Comparison of ENCODE assay signal across 10 cellular contexts in genomic region chr1:25802915-25803314, GRCh38. TPM values are rescaled to one million over a fixed set of nuclear protein-coding genes. Genes with fewer than 3 reads are reported as not detected.
DNase-seq lines count a peak whose midpoint lies in the region; ATAC-seq, FAIRE-seq and TF ChIP-seq lines count a peak whose summit lies in the region.
"Had no signal": no experiment of that assay in that cellular context is flagged by ENCODE, and none has a peak within 500 bp of the region (broad histone marks: within the 10 kb centered on the region; RNA-seq: fewer than 3 reads in every experiment).

No MANE protein-coding gene starts in this region.

- H4K20me1 ChIP-seq in HepG2 (ENCODE audit: insufficient read depth, low read length): no peaks in the 10 kb centered on the region

- BruUV-seq in HepG2 (replicated peaks; lab: Mats Ljungman, UMichigan): TSS peak; percentile 61

- peak overlapping the region; percentile 7 for H3K4me3 Mint-ChIP-seq in activated T-helper 17 cell treated with anti-CD3 and anti-CD28 coated beads, Interleukin-2, amount 50 U/mL, for 72 hours
- no peak overlapping the region for H3K4me3 Mint-ChIP-seq in stimulated activated naive CD8-positive, alpha-beta T cell treated with anti-CD3 and anti-CD28 coated beads, Interleukin-15, amount 100 ng/mL, for 72 hours

- H3K4me2 ChIP-seq in HepG2 (ENCODE audit: low read depth, low read length): no peak overlapping the region

- no peak overlapping the region for H2AFZ ChIP-seq in HepG2 (ENCODE audit: low read length)

- H3K4me1 ChIP-seq in HepG2 (ENCODE audit: insufficient read depth, low read length) (peaks cover 19% of the 10 kb centered on the region), right lobe of liver (peaks cover 0 to 4% (median 0%) of the 10 kb centered on the region in 4 donors)

- intact Hi-C loops in HepG2 (cut with micrococcal nuclease; ENCODE audit: unreplicated experiment): no loop called here
- intact Hi-C loops in right lobe of liver (cut with DNase I): no loop called here
- intact Hi-C loops in head of caudate nucleus (cut with DNase I): no loop called here

- no peaks in the 10 kb centered on the region for H3K27me3 Mint-ChIP-seq in activated T-helper 17 cell treated with anti-CD3 and anti-CD28 coated beads, Interleukin-2, amount 50 U/mL, for 72 hours
- H3K27me3 Mint-ChIP-seq in stimulated activated naive CD8-positive, alpha-beta T cell treated with anti-CD3 and anti-CD28 coated beads, Interleukin-15, amount 100 ng/mL, for 72 hours: no peaks in the 10 kb centered on the region

- H3K27ac ChIP-seq in HepG2 (ENCODE audit: extremely low read length, insufficient read depth, low read length) (no peak overlapping the region), right lobe of liver (no peak overlapping the region)

- ATAC-seq in HepG2: no peak
- no peak for ATAC-seq in right lobe of liver
- peak; percentile 61 for ATAC-seq in HG02852 (IDR thresholded peaks at IDR 0.05; ENCODE audit: unreplicated experiment)
- peak; percentile 52 for ATAC-seq in activated T-helper 17 cell treated with anti-CD3 and anti-CD28 coated beads, Interleukin-2, amount 50 U/mL, for 72 hours (replicated peaks)
- peak; percentile 62 for ATAC-seq in stimulated activated naive CD8-positive, alpha-beta T cell treated with anti-CD3 and anti-CD28 coated beads, Interleukin-15, amount 100 ng/mL, for 72 hours

- H3K9me3 Mint-ChIP-seq in activated T-helper 17 cell treated with anti-CD3 and anti-CD28 coated beads, Interleukin-2, amount 50 U/mL, for 72 hours: no peaks in the 10 kb centered on the region
- H3K9me3 Mint-ChIP-seq in stimulated activated naive CD8-positive, alpha-beta T cell treated with anti-CD3 and anti-CD28 coated beads, Interleukin-15, amount 100 ng/mL, for 72 hours: no peaks in the 10 kb centered on the region
- H3K9me3 Mint-ChIP-seq: activated T-helper 2 cell treated with anti-CD3 and anti-CD28 coated beads, Interferon-gamma antibody, Interleukin-2, Interleukin-4, amounts not matched to agents 10 μg/mL and 5 μg/mL and 100 μg/mL, durations not matched to agents 14 hours and 24 hours and 36 hours had no signal

- H3K27me3 ChIP-seq in HepG2 (ENCODE audit: control insufficient read depth in 1 of 2, insufficient read depth in 2 of 2, low read length in 2 of 2) (no peaks in the 10 kb centered on the region), right lobe of liver (no peaks in the 10 kb centered on the region)

- in situ Hi-C loops in HepG2 (cut with HindIII; ENCODE audit: extremely low pct_ligation_motif_present, low pct_unique_long_range_greater_than_20kb): loop anchor here (25.0 kb wide), 1 partner anchor 191 kb away; the partner anchor contains the start of gene MAN1C1

- CTCF ChIA-PET in HepG2 (lab: Yijun Ruan, JAX; ENCODE audit: low intra/inter-chr PET ratio, low total read pairs): no interaction called here

- TF ChIP-seq RAD21 in HepG2 (CRISPR knock-in tag; IDR thresholded peaks at IDR 0.05): no peak

- H3K79me2 ChIP-seq in HepG2 (ENCODE audit: insufficient read depth, low read length): no peaks in the 10 kb centered on the region

- no peak overlapping the region for H3K9ac ChIP-seq in HepG2 (ENCODE audit: insufficient read depth, low read depth, low read length)

- WGBS in HepG2 (ENCODE audit: low lambda C conversion rate): 73% methylated on average over 6 of the region's 6 CpGs
- WGBS in right lobe of liver (ENCODE audit: insufficient coverage, low coverage, low lambda C conversion rate, missing lambda C conversion rate): 70% methylated on average over 5 of the region's 6 CpGs

- peaks cover 15% of the 10 kb centered on the region for H3K4me1 Mint-ChIP-seq in activated T-helper 17 cell treated with anti-CD3 and anti-CD28 coated beads, Interleukin-2, amount 50 U/mL, for 72 hours
- peaks cover 58% of the 10 kb centered on the region for H3K4me1 Mint-ChIP-seq in stimulated activated naive CD8-positive, alpha-beta T cell treated with anti-CD3 and anti-CD28 coated beads, Interleukin-15, amount 100 ng/mL, for 72 hours

- H3K36me3 ChIP-seq in HepG2 (replicated peaks in 1 of 2; ENCODE audit: control insufficient read depth in 1 of 2, insufficient read depth in 2 of 2, low read length in 2 of 2) (no peaks in the 10 kb centered on the region), right lobe of liver (no peaks in the 10 kb centered on the region)

- no peak for DNase-seq in HepG2 (ENCODE audit: low spot score)
- DNase-seq in right lobe of liver: no peak
- DNase-seq in stimulated activated naive CD8-positive, alpha-beta T cell treated with anti-CD3 and anti-CD28 coated beads, Interleukin-15, amount 100 ng/mL, for 72 hours: peak in 1 of 2 donors; percentile 37
- no peak for DNase-seq in mucosa of gallbladder (ENCODE audit: low spot score)
- no peak for DNase-seq in head of caudate nucleus
- DNase-seq in NCI-H1436 (lab: John Stamatoyannopoulos, UW): no peak
- DNase-seq: NCI-H1105 had no signal

- H3K36me3 Mint-ChIP-seq in activated T-helper 17 cell treated with anti-CD3 and anti-CD28 coated beads, Interleukin-2, amount 50 U/mL, for 72 hours (ENCODE audit: low read depth): no peaks in the 10 kb centered on the region

- TF ChIP-seq CTCF in HepG2 (CRISPR knock-in tag; IDR thresholded peaks at IDR 0.05) (no peak), right lobe of liver (IDR thresholded peaks at IDR 0.05) (no peak)

- TF ChIP-seq EP300 in HepG2 (IDR thresholded peaks at IDR 0.05; ENCODE audit: low read depth in 2 of 2, low read length in 2 of 2) (no peak), HepG2 (CRISPR knock-in tag; IDR thresholded peaks at IDR 0.05; ENCODE audit: borderline replicate concordance) (no peak)

- H3K27ac Mint-ChIP-seq in activated T-helper 17 cell treated with anti-CD3 and anti-CD28 coated beads, Interleukin-2, amount 50 U/mL, for 72 hours: no peak overlapping the region
- no peak overlapping the region for H3K27ac Mint-ChIP-seq in stimulated activated naive CD8-positive, alpha-beta T cell treated with anti-CD3 and anti-CD28 coated beads, Interleukin-15, amount 100 ng/mL, for 72 hours
- H3K27ac Mint-ChIP-seq: activated T-helper 2 cell treated with anti-CD3 and anti-CD28 coated beads, Interferon-gamma antibody, Interleukin-2, Interleukin-4, amounts not matched to agents 10 μg/mL and 5 μg/mL and 100 μg/mL, durations not matched to agents 14 hours and 24 hours and 36 hours had no signal

- H3K4me3 ChIP-seq in HepG2 (replicated peaks in 1 of 3; ENCODE audit: insufficient read depth in 1 of 3, low read depth in 2 of 3, low read length in 3 of 3): no peak overlapping the region
- no peak overlapping the region for H3K4me3 ChIP-seq in right lobe of liver

- no peaks in the 10 kb centered on the region for H3K9me3 ChIP-seq in HepG2 (ENCODE audit: low read length)
- H3K9me3 ChIP-seq in right lobe of liver: no peaks in the 10 kb centered on the region

- TF ChIP-seq POLR2A in HepG2 (IDR thresholded peaks at IDR 0.05; ENCODE audit: insufficient read depth in 1 of 2, low read depth in 2 of 2, low read length in 2 of 2) (no peak), right lobe of liver (IDR thresholded peaks at IDR 0.05) (no peak)

- POLR2A ChIA-PET in HepG2 (lab: Yijun Ruan, JAX): interaction anchor here (1.2 to 1.8 kb wide), 3 partner anchors 9 to 29 kb away, joined by 4 to 5 read pairs (median 4); partner anchors contain the start of gene MTFR1L

- FAIRE-seq in HepG2 (lab: Jason Lieb, UNC): no peak

RNA-seq across cellular contexts. Expression of gene SELENON, which starts 2.9 kb away (rescaled TPM):
- total RNA-seq in HepG2 (2016; rRNA removed; fragmentation: Illumina TruSeq; extraction: Trizol) (3.4 and 3.8 TPM in 2 replicates), right lobe of liver (10 to 100 TPM; 11.9 to 21.8 (median 17.8) TPM), mucosa of gallbladder (69.7 TPM)
- 1.4 and 1.6 TPM in 2 replicates for total RNA-seq in HepG2 (2016; cell fraction: cytosol; rRNA removed; fragmentation: Illumina TruSeq; extraction: Trizol; ENCODE audit: low read depth)
- 2.6 and 3.9 TPM in 2 replicates for total RNA-seq in HepG2 (2016; cell fraction: insoluble cytoplasmic fraction; rRNA removed; fragmentation: Illumina TruSeq; extraction: Trizol)
- 5.9 and 6.0 TPM in 2 replicates for total RNA-seq in HepG2 (2016; cell fraction: membrane; rRNA removed; fragmentation: Illumina TruSeq; extraction: Trizol)
- total RNA-seq in HepG2 (2016; cell fraction: nucleus; rRNA removed; fragmentation: Illumina TruSeq; extraction: Trizol): 6.6 and 8.7 TPM in 2 replicates
- 8.0 and 8.9 TPM in 2 replicates for polyA plus RNA-seq in HepG2 (2011; rRNA removed)
- 9.0 and 9.2 TPM in 2 replicates for polyA plus RNA-seq in HepG2 (2011; cell fraction: cytosol; rRNA removed)
- 13.1 and 15.6 TPM in 2 replicates for polyA plus RNA-seq in HepG2 (2011; cell fraction: nucleus; rRNA removed)
- 10.5 and 11.5 TPM in 2 replicates for polyA plus RNA-seq in HepG2 (2012)
- polyA plus RNA-seq in HepG2 (2016; cell fraction: cytosol; fragmentation: Illumina TruSeq; extraction: Trizol; ENCODE audit: low read depth): 3.5 and 4.0 TPM in 2 replicates
- polyA plus RNA-seq in HepG2 (2016; cell fraction: insoluble cytoplasmic fraction; fragmentation: Illumina TruSeq; extraction: Trizol; ENCODE audit: low read depth): 8.8 and 12.5 TPM in 2 replicates
- 12.1 and 12.7 TPM in 2 replicates for polyA plus RNA-seq in HepG2 (2016; cell fraction: membrane; fragmentation: Illumina TruSeq; extraction: Trizol; ENCODE audit: low read depth)
- 27.6 and 29.1 TPM in 2 replicates for polyA plus RNA-seq in HepG2 (2016; cell fraction: nucleus; fragmentation: Illumina TruSeq; extraction: Trizol; ENCODE audit: insufficient read depth, low read depth)
- polyA minus RNA-seq in HepG2 (2011; rRNA and poly(A)+ RNA removed; ENCODE audit: low replicate concordance): 10.4 TPM in 2 replicates
- 8.1 and 8.3 TPM in 2 replicates for polyA minus RNA-seq in HepG2 (2011; cell fraction: cytosol; rRNA and poly(A)+ RNA removed)
- 3.1 and 5.0 TPM in 2 replicates for polyA minus RNA-seq in HepG2 (2011; cell fraction: nucleus; rRNA and poly(A)+ RNA removed)
- total RNA-seq in activated T-helper 17 cell treated with anti-CD3 and anti-CD28 coated beads, Interleukin-2, amount 50 U/mL, for 72 hours: 10 to 100 TPM; 10.2 to 13.2 TPM

RNA-seq across cellular contexts. Expression of gene MTFR1L, which starts 16.8 kb away (rescaled TPM):
- total RNA-seq in HepG2 (2016; rRNA removed; fragmentation: Illumina TruSeq; extraction: Trizol) (38.0 and 47.5 TPM in 2 replicates), right lobe of liver (10 to 100 TPM; 30.8 to 48.9 (median 43.3) TPM), mucosa of gallbladder (77.1 TPM)
- 28.2 and 30.9 TPM in 2 replicates for total RNA-seq in HepG2 (2016; cell fraction: cytosol; rRNA removed; fragmentation: Illumina TruSeq; extraction: Trizol; ENCODE audit: low read depth)
- 40.1 and 47.2 TPM in 2 replicates for total RNA-seq in HepG2 (2016; cell fraction: insoluble cytoplasmic fraction; rRNA removed; fragmentation: Illumina TruSeq; extraction: Trizol)
- total RNA-seq in HepG2 (2016; cell fraction: membrane; rRNA removed; fragmentation: Illumina TruSeq; extraction: Trizol): 56.8 and 65.1 TPM in 2 replicates
- total RNA-seq in HepG2 (2016; cell fraction: nucleus; rRNA removed; fragmentation: Illumina TruSeq; extraction: Trizol): 25.8 and 26.4 TPM in 2 replicates
- polyA plus RNA-seq in HepG2 (2011; rRNA removed): 55.7 and 68.1 TPM in 2 replicates
- 36.1 and 44.8 TPM in 2 replicates for polyA plus RNA-seq in HepG2 (2011; cell fraction: cytosol; rRNA removed)
- polyA plus RNA-seq in HepG2 (2011; cell fraction: nucleus; rRNA removed): 196 and 210 TPM in 2 replicates
- polyA plus RNA-seq in HepG2 (2012): 39.2 and 42.0 TPM in 2 replicates
- 28.1 and 35.4 TPM in 2 replicates for polyA plus RNA-seq in HepG2 (2016; cell fraction: cytosol; fragmentation: Illumina TruSeq; extraction: Trizol; ENCODE audit: low read depth)
- polyA plus RNA-seq in HepG2 (2016; cell fraction: insoluble cytoplasmic fraction; fragmentation: Illumina TruSeq; extraction: Trizol; ENCODE audit: low read depth): 45.3 and 52.8 TPM in 2 replicates
- 52.1 and 54.5 TPM in 2 replicates for polyA plus RNA-seq in HepG2 (2016; cell fraction: membrane; fragmentation: Illumina TruSeq; extraction: Trizol; ENCODE audit: low read depth)
- 60.6 and 65.4 TPM in 2 replicates for polyA plus RNA-seq in HepG2 (2016; cell fraction: nucleus; fragmentation: Illumina TruSeq; extraction: Trizol; ENCODE audit: insufficient read depth, low read depth)
- 29.8 and 53.8 TPM in 2 replicates for polyA minus RNA-seq in HepG2 (2011; rRNA and poly(A)+ RNA removed; ENCODE audit: low replicate concordance)
- 18.0 and 18.1 TPM in 2 replicates for polyA minus RNA-seq in HepG2 (2011; cell fraction: cytosol; rRNA and poly(A)+ RNA removed)
- polyA minus RNA-seq in HepG2 (2011; cell fraction: nucleus; rRNA and poly(A)+ RNA removed): 23.8 and 32.3 TPM in 2 replicates
- 10 to 100 TPM; 39.6 to 58.8 TPM for total RNA-seq in activated T-helper 17 cell treated with anti-CD3 and anti-CD28 coated beads, Interleukin-2, amount 50 U/mL, for 72 hours

RNA-seq across cellular contexts. Expression of gene AUNIP, which starts 56.3 kb away (rescaled TPM):
- total RNA-seq in HepG2 (2016; rRNA removed; fragmentation: Illumina TruSeq; extraction: Trizol) (12.3 and 12.8 TPM in 2 replicates), right lobe of liver (under 1 TPM in 2 of 6 experiments, not detected in 4; 0.43 to 0.56 TPM), mucosa of gallbladder (0.26 TPM)
- total RNA-seq in HepG2 (2016; cell fraction: cytosol; rRNA removed; fragmentation: Illumina TruSeq; extraction: Trizol; ENCODE audit: low read depth): 5.7 TPM in 2 replicates
- 12.6 and 14.1 TPM in 2 replicates for total RNA-seq in HepG2 (2016; cell fraction: insoluble cytoplasmic fraction; rRNA removed; fragmentation: Illumina TruSeq; extraction: Trizol)
- total RNA-seq in HepG2 (2016; cell fraction: membrane; rRNA removed; fragmentation: Illumina TruSeq; extraction: Trizol): 10.9 and 11.6 TPM in 2 replicates
- total RNA-seq in HepG2 (2016; cell fraction: nucleus; rRNA removed; fragmentation: Illumina TruSeq; extraction: Trizol): 10.2 and 12.0 TPM in 2 replicates
- polyA plus RNA-seq in HepG2 (2011; rRNA removed): 2.4 and 3.8 TPM in 2 replicates
- polyA plus RNA-seq in HepG2 (2011; cell fraction: cytosol; rRNA removed): 2.0 and 2.5 TPM in 2 replicates
- polyA plus RNA-seq in HepG2 (2011; cell fraction: nucleus; rRNA removed): 2.3 TPM in 2 replicates
- 1.4 and 2.3 TPM in 2 replicates for polyA plus RNA-seq in HepG2 (2012)
- 2.5 and 3.0 TPM in 2 replicates for polyA plus RNA-seq in HepG2 (2016; cell fraction: cytosol; fragmentation: Illumina TruSeq; extraction: Trizol; ENCODE audit: low read depth)
- 12.7 and 13.5 TPM in 2 replicates for polyA plus RNA-seq in HepG2 (2016; cell fraction: insoluble cytoplasmic fraction; fragmentation: Illumina TruSeq; extraction: Trizol; ENCODE audit: low read depth)
- polyA plus RNA-seq in HepG2 (2016; cell fraction: membrane; fragmentation: Illumina TruSeq; extraction: Trizol; ENCODE audit: low read depth): 4.7 and 4.8 TPM in 2 replicates
- 7.1 and 8.3 TPM in 2 replicates for polyA plus RNA-seq in HepG2 (2016; cell fraction: nucleus; fragmentation: Illumina TruSeq; extraction: Trizol; ENCODE audit: insufficient read depth, low read depth)
- polyA minus RNA-seq in HepG2 (2011; rRNA and poly(A)+ RNA removed; ENCODE audit: low replicate concordance): 4.6 and 20.8 TPM in 2 replicates
- polyA minus RNA-seq in HepG2 (2011; cell fraction: cytosol; rRNA and poly(A)+ RNA removed): 2.7 and 3.9 TPM in 2 replicates
- polyA minus RNA-seq in HepG2 (2011; cell fraction: nucleus; rRNA and poly(A)+ RNA removed): 5.7 and 7.3 TPM in 2 replicates
- total RNA-seq in activated T-helper 17 cell treated with anti-CD3 and anti-CD28 coated beads, Interleukin-2, amount 50 U/mL, for 72 hours: 1 to 10 TPM; 3.7 to 7.2 TPM

Comparison
In these comparisons a context has a peak if more than half of its experiments do, and no peak if none do; other contexts are left out.
1. ATAC-seq: peak in HG02852 (single experiment), activated T-helper 17 cell treated with anti-CD3 and anti-CD28 coated beads, Interleukin-2, amount 50 U/mL, for 72 hours (single experiment) and stimulated activated naive CD8-positive, alpha-beta T cell treated with anti-CD3 and anti-CD28 coated beads, Interleukin-15, amount 100 ng/mL, for 72 hours (single experiment); none in HepG2 (single experiment) and right lobe of liver (0 of 4).